Comparison of ENCODE assay signal across 21 cellular contexts in genomic region chr12:85656561-85656960, GRCh38.
A peak's percentile ranks its signal among the peaks of the same experiment; 100 is the strongest.
DNase-seq lines count a peak whose midpoint lies in the region; ATAC-seq, FAIRE-seq and TF ChIP-seq lines count a peak whose summit lies in the region.
"Had no signal": no experiment of that assay in that cellular context is flagged by ENCODE, and none has a peak within 500 bp of the region (broad histone marks: within the 10 kb centered on the region; RNA-seq: fewer than 3 reads in every experiment).

No MANE protein-coding gene starts in this region.

- H4K91ac ChIP-seq in IMR-90 (ENCODE audit: insufficient read depth, low read depth, low read length): no peak overlapping the region

- H3K4me3 ChIP-seq in A549 (no peak overlapping the region), IMR-90 (ENCODE audit: insufficient read depth, low read depth, low read length) (no peak overlapping the region), pancreas (no peak overlapping the region)
- H3K4me3 ChIP-seq: BLaER1 treated with 17β-estradiol and CSF1 and Interleukin-3, amounts not matched to agents 10 nM and 100 nM had no signal

- no TSS peak for BruUV-seq in IMR-90 (replicated peaks; lab: Mats Ljungman, UMichigan)

- TF ChIP-seq CTCF in A549 (IDR thresholded peaks at IDR 0.05) (no peak), IMR-90 (conservative IDR thresholded peaks at IDR 0.05; ENCODE audit: low read depth, low read length) (no peak), pancreas (IDR thresholded peaks at IDR 0.05) (no peak)

- H3K9me1 ChIP-seq in IMR-90 (ENCODE audit: insufficient read depth, low read length): no peaks in the 10 kb centered on the region

- no peak overlapping the region for H4K8ac ChIP-seq in IMR-90 (ENCODE audit: low read depth in 2 of 2, low read length in 2 of 2)

- no peaks in the 10 kb centered on the region for H3K4me1 ChIP-seq in A549
- H3K4me1 ChIP-seq in IMR-90 (ENCODE audit: control insufficient read depth, insufficient read depth, low read length): no peaks in the 10 kb centered on the region
- H3K4me1 ChIP-seq in pancreas: peaks cover 0 to 7% (median 0%) of the 10 kb centered on the region in 3 donors
- H3K4me1 ChIP-seq: BLaER1 treated with 17β-estradiol and CSF1 and Interleukin-3, amounts not matched to agents 10 nM and 100 nM; Caco-2 had no signal

- no peak overlapping the region for H3K56ac ChIP-seq in IMR-90 (ENCODE audit: extremely low read depth, insufficient read depth, low read length)

- H3K9ac ChIP-seq in IMR-90 (ENCODE audit: low read depth, low read length): no peak overlapping the region
- H3K9ac ChIP-seq: BLaER1 treated with 17β-estradiol and CSF1 and Interleukin-3, amounts not matched to agents 10 nM and 100 nM had no signal

- in situ Hi-C loops in IMR-90 (cut with MboI; ENCODE audit: low sequenced_read_pairs): no loop called here

- H3K14ac ChIP-seq in IMR-90 (replicated peaks; ENCODE audit: low read depth, low read length): no peak overlapping the region

- H3K18ac ChIP-seq in IMR-90 (ENCODE audit: low read depth, low read length): no peak overlapping the region

- H2AFZ ChIP-seq in IMR-90 (replicated peaks; ENCODE audit: low read length, poor library complexity): no peak overlapping the region

- H4K20me1 ChIP-seq in IMR-90 (ENCODE audit: insufficient read depth, low read length): no peaks in the 10 kb centered on the region
- H4K20me1 ChIP-seq: BLaER1 treated with 17β-estradiol and CSF1 and Interleukin-3, amounts not matched to agents 10 nM and 100 nM had no signal

- POLR2A ChIA-PET in A549 (lab: Yijun Ruan, JAX): no interaction called here
- POLR2A ChIA-PET in IMR-90 (lab: Charles Lee; ENCODE audit: unreplicated experiment): no interaction called here

- TF ChIP-seq POLR2A in A549 (IDR thresholded peaks at IDR 0.05; ENCODE audit: low read length): no peak
- no peak for TF ChIP-seq POLR2A in IMR-90 (IDR thresholded peaks at IDR 0.05; ENCODE audit: low read depth, low read length)

- peaks cover 4% of the 10 kb centered on the region; the same call in 1 of the 3 replicates for H3K9me3 ChIP-seq in A549
- no peaks in the 10 kb centered on the region for H3K9me3 ChIP-seq in IMR-90 (ENCODE audit: control insufficient read depth, insufficient read depth, low read length)
- H3K9me3 ChIP-seq in pancreas: no peaks in the 10 kb centered on the region
- H3K9me3 ChIP-seq: Caco-2 had no signal

- dilution Hi-C loops in IMR-90 (cut with HindIII; ENCODE audit: low sequenced_read_pairs, unreplicated experiment): no loop called here

- H2AK5ac ChIP-seq in IMR-90 (ENCODE audit: low read depth, low read length): no peak overlapping the region

- FAIRE-seq in A549 (lab: Jason Lieb, UNC) (no peak), endometrium (lab: Jason Lieb, UNC) (peak; percentile 39), pancreas (lab: Jason Lieb, UNC) (peak; percentile 23)
- FAIRE-seq: D721Med, G401.6, GM12891, GM19239 had no signal

- no peak overlapping the region for H3K4me2 ChIP-seq in A549
- H3K4me2 ChIP-seq in IMR-90 (ENCODE audit: low read depth, low read length): no peak overlapping the region
- H3K4me2 ChIP-seq: BLaER1 treated with 17β-estradiol and CSF1 and Interleukin-3, amounts not matched to agents 10 nM and 100 nM had no signal

- intact Hi-C loops in IMR-90 (cut with micrococcal nuclease): no loop called here
- intact Hi-C loops in pancreas (cut with DNase I): no loop called here

- no peak overlapping the region for H3K23ac ChIP-seq in IMR-90 (ENCODE audit: low read depth, low read length)

- H4K5ac ChIP-seq in IMR-90 (ENCODE audit: low read depth, low read length): no peak overlapping the region

- no peak for ATAC-seq in A549
- ATAC-seq in IMR-90 (ENCODE audit: low read depth): no peak
- ATAC-seq in pancreas: no peak
- ATAC-seq in SK-N-SH treated with all-trans-retinoic acid at 6 μM for 48 hours: no peak
- ATAC-seq: CD8-positive, alpha-beta T cell had no signal

- no peak overlapping the region for H2AK9ac ChIP-seq in IMR-90 (replicated peaks; ENCODE audit: low read depth, low read length, poor library complexity)

- H2BK20ac ChIP-seq in IMR-90 (ENCODE audit: low read depth, low read length): no peak overlapping the region

- H2BK120ac ChIP-seq in IMR-90 (ENCODE audit: low read depth, low read length): no peak overlapping the region

- H3K79me1 ChIP-seq in IMR-90 (ENCODE audit: low read depth in 1 of 2, low read length in 2 of 2): no peaks in the 10 kb centered on the region

- no peak for TF ChIP-seq RAD21 in A549 (conservative IDR thresholded peaks at IDR 0.05 in 1 of 2, IDR thresholded peaks at IDR 0.05 in 1 of 2)
- no peak for TF ChIP-seq RAD21 in IMR-90 (IDR thresholded peaks at IDR 0.05; ENCODE audit: low read length)

- no peaks in the 10 kb centered on the region for H3K27me3 ChIP-seq in IMR-90 (ENCODE audit: control insufficient read depth, insufficient read depth, low read length)
- no peaks in the 10 kb centered on the region for H3K27me3 ChIP-seq in pancreas
- H3K27me3 ChIP-seq: BLaER1 treated with 17β-estradiol and CSF1 and Interleukin-3, amounts not matched to agents 10 nM and 100 nM had no signal

- H2BK15ac ChIP-seq in IMR-90 (ENCODE audit: low read depth, low read length): no peak overlapping the region

- WGBS in A549 (ENCODE audit: missing lambda C conversion rate): 57% methylated on average over 2 of the region's 2 CpGs
- no CpG with 5 or more reads among the region's 2 CpGs for WGBS in IMR-90 (ENCODE audit: extremely low coverage in 2 of 2, insufficient read length in 1 of 2), 2 experiments
- WGBS in pancreas, 2 donors: 94 to 98% methylated on average over 2 of the region's 2 CpGs

- H3K27ac ChIP-seq in A549 (no peak overlapping the region), IMR-90 (ENCODE audit: insufficient read depth, low read length) (no peak overlapping the region), pancreas (no peak overlapping the region)
- H3K27ac ChIP-seq: BLaER1 treated with 17β-estradiol and CSF1 and Interleukin-3, amounts not matched to agents 10 nM and 100 nM; C4-2B had no signal

- CTCF ChIA-PET in A549 (lab: Yijun Ruan, JAX) (no interaction called here), IMR-90 (lab: Yijun Ruan, JAX) (interaction anchor here (0.8 to 1.2 kb wide), 2 partner anchors 9 to 13 kb away, joined by 3 read pairs; no protein-coding TSS in a partner anchor)

- TF ChIP-seq EP300 in A549 (IDR thresholded peaks at IDR 0.05): no peak

- H3K36me3 ChIP-seq in IMR-90 (ENCODE audit: control insufficient read depth, insufficient read depth, low read length) (no peaks in the 10 kb centered on the region), pancreas (no peaks in the 10 kb centered on the region)
- H3K36me3 ChIP-seq: BLaER1 treated with 17β-estradiol and CSF1 and Interleukin-3, amounts not matched to agents 10 nM and 100 nM had no signal

- DNase-seq in A549 (ENCODE audit: low read depth in 1 of 2, low spot score in 1 of 2) (no peak), IMR-90 (no peak), pancreas (no peak), HuH-7.5 (ENCODE audit: low spot score) (no peak), NCI-H82 treated with DMSO at 0.1 percent for 48 hours (lab: John Stamatoyannopoulos, UW; ENCODE audit: unreplicated experiment) (no peak)
- DNase-seq: 8988T; AML-193; Caco-2; Calu3; CD4-positive, alpha-beta T cell; CD8-positive, alpha-beta T cell; DMS79 treated with DMSO at 0.1 percent for 48 hours; GF-D8 had no signal

- no peak overlapping the region for H3K4ac ChIP-seq in IMR-90 (ENCODE audit: low read depth, low read length)

- no peak overlapping the region for H2BK5ac ChIP-seq in IMR-90 (ENCODE audit: low read depth, low read length, poor library complexity, severe bottlenecking)

TF ChIP-seq in A549, 52 proteins besides CTCF, POLR2A, EP300 and RAD21:
- TF ChIP-seq MAFK (IDR thresholded peaks at IDR 0.05; ENCODE audit: partially characterized antibody): peak; percentile 67
- TF ChIP-seq ZNF302 (CRISPR knock-in tag; IDR thresholded peaks at IDR 0.05): no peak
- no peak for TF ChIP-seq CEBPB (IDR thresholded peaks at IDR 0.05)
- TF ChIP-seq JUNB (IDR thresholded peaks at IDR 0.05): no peak
- TF ChIP-seq HOXB5 (CRISPR knock-in tag; IDR thresholded peaks at IDR 0.05): no peak

TF ChIP-seq in IMR-90, 13 proteins besides CTCF, POLR2A, EP300 and RAD21:
- no peak for TF ChIP-seq CHD1 (IDR thresholded peaks at IDR 0.05; ENCODE audit: low read depth, low read length)
- TF ChIP-seq MAFK (IDR thresholded peaks at IDR 0.05; ENCODE audit: low read depth, low read length): peak; percentile 67

TF ChIP-seq in SK-N-SH treated with all-trans-retinoic acid at 6 μM for 48 hours, 23 proteins besides CTCF, POLR2A, EP300 and RAD21:
- TF ChIP-seq OSR1 (CRISPR knock-in tag; IDR thresholded peaks at IDR 0.05) (no peak), CSDC2 (CRISPR knock-in tag; IDR thresholded peaks at IDR 0.05) (no peak), CREB5 (CRISPR knock-in tag; IDR thresholded peaks at IDR 0.05; ENCODE audit: low read depth) (no peak), ZC3H10 (CRISPR knock-in tag; IDR thresholded peaks at IDR 0.05) (no peak), BACH2 (CRISPR knock-in tag; IDR thresholded peaks at IDR 0.05; ENCODE audit: borderline replicate concordance) (no peak), ZNF565 (CRISPR knock-in tag; conservative IDR thresholded peaks at IDR 0.05; ENCODE audit: low read depth) (no peak), ISL1 (CRISPR knock-in tag; IDR thresholded peaks at IDR 0.05) (no peak), GLIS3 (CRISPR knock-in tag; IDR thresholded peaks at IDR 0.05) (no peak), TOX (CRISPR knock-in tag; IDR thresholded peaks at IDR 0.05; ENCODE audit: borderline replicate concordance) (no peak), ESRRG (CRISPR knock-in tag; IDR thresholded peaks at IDR 0.05) (no peak), ZFP3 (CRISPR knock-in tag; IDR thresholded peaks at IDR 0.05) (no peak)
TF ChIP-seq in SK-N-SH treated with all-trans-retinoic acid at 6 μM for 48 hours: peak in this region for 0.
